ENCODE assay signal across 2 cellular contexts in the genomic region with DNA sequence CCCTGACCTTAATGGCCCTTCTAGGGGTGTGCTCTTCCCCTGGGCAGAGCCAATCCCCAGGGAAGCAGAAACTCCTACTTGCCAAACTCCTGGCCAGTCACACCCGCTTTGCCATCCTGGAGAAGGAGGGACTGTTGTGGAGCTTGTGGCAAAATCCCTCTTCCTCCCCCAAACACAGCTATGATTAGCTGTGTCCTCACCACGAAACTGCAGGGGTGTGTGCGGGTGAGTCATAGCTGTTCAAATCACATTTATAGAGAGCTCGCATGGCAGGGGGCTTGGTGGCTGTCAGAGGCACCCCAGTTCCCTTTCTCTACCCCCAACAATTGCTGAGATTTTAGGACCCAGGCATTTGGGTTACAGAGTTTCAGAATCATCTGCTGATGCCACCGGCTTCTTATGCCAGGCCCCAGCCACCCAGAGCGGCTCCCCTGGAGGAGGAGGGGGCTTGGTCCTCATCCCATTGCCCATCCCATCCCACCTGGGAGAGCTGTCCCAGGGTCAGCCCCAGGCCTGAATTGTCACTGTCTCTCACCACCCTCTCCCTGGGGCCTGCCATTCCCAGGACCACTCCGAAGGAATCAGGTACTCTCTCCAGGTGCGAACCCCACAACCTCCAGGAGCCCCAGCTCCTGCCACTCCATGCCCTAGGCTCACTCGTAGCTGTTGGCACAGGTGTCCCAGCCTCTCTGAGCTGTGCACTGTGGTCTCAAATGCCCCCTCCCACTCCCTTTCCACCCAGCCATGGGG.
A peak's percentile ranks its signal among the peaks of the same experiment; 100 is the strongest.
TF ChIP-seq lines count a peak whose summit lies in the region.

No MANE protein-coding gene starts in this region.

TF ChIP-seq in IMR-90, 13 proteins besides CTCF, POLR2A, EP300 and RAD21:
- no peak for TF ChIP-seq RFX5 (IDR thresholded peaks at IDR 0.05; ENCODE audit: low read depth, low read length)
- TF ChIP-seq CEBPB (IDR thresholded peaks at IDR 0.05; ENCODE audit: low read depth, low read length): 0 out of 2 replicates have a peak, but pooled peaks have one; percentile 7
- TF ChIP-seq MAFK (IDR thresholded peaks at IDR 0.05; ENCODE audit: low read depth, low read length): no peak
- TF ChIP-seq CHD1 (IDR thresholded peaks at IDR 0.05; ENCODE audit: low read depth, low read length): no peak
- TF ChIP-seq, protein P1, sequence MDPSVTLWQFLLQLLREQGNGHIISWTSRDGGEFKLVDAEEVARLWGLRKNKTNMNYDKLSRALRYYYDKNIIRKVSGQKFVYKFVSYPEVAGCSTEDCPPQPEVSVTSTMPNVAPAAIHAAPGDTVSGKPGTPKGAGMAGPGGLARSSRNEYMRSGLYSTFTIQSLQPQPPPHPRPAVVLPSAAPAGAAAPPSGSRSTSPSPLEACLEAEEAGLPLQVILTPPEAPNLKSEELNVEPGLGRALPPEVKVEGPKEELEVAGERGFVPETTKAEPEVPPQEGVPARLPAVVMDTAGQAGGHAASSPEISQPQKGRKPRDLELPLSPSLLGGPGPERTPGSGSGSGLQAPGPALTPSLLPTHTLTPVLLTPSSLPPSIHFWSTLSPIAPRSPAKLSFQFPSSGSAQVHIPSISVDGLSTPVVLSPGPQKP (IDR thresholded peaks at IDR 0.05; ENCODE audit: borderline replicate concordance, low read depth, low read length): no peak
- TF ChIP-seq FOS (IDR thresholded peaks at IDR 0.05; ENCODE audit: low read depth, low read length): peak; percentile 61
- TF ChIP-seq SMC3 (IDR thresholded peaks at IDR 0.05; ENCODE audit: low read depth, low read length): no peak
- TF ChIP-seq BHLHE40 (IDR thresholded peaks at IDR 0.05; ENCODE audit: low read depth, low read length): no peak; the same call in 1 of the 2 replicates
- TF ChIP-seq, protein P2, sequence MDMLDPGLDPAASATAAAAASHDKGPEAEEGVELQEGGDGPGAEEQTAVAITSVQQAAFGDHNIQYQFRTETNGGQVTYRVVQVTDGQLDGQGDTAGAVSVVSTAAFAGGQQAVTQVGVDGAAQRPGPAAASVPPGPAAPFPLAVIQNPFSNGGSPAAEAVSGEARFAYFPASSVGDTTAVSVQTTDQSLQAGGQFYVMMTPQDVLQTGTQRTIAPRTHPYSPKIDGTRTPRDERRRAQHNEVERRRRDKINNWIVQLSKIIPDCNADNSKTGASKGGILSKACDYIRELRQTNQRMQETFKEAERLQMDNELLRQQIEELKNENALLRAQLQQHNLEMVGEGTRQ (IDR thresholded peaks at IDR 0.05; ENCODE audit: low read depth, low read length): no peak
- TF ChIP-seq NFE2L2 (IDR thresholded peaks at IDR 0.05; ENCODE audit: low read depth, low read length): no peak
- no peak for TF ChIP-seq MAZ (IDR thresholded peaks at IDR 0.05; ENCODE audit: borderline replicate concordance, low read depth, low read length)
- TF ChIP-seq MXI1 (IDR thresholded peaks at IDR 0.05; ENCODE audit: borderline replicate concordance, low read depth, low read length): no peak
- TF ChIP-seq RCOR1 (IDR thresholded peaks at IDR 0.05; ENCODE audit: insufficient replicate concordance, low read length): no peak

TF ChIP-seq in GM12878, 131 proteins besides CTCF, POLR2A, EP300 and RAD21:
- TF ChIP-seq ETV6 (conservative IDR thresholded peaks at IDR 0.05 in 1 of 2, IDR thresholded peaks at IDR 0.05 in 1 of 2; ENCODE audit: borderline replicate concordance in 1 of 2, low read depth in 1 of 2) (no peak), EED (IDR thresholded peaks at IDR 0.05; ENCODE audit: low read depth) (peak; percentile 57), EZH2 (IDR thresholded peaks at IDR 0.05; ENCODE audit: borderline replicate concordance, control insufficient read depth, low read depth, low read length) (no peak), CHD1 (IDR thresholded peaks at IDR 0.05; ENCODE audit: low read depth, low read length) (no peak), RCOR1 (conservative IDR thresholded peaks at IDR 0.05; ENCODE audit: low read depth, low read length) (no peak), ZNF274 (IDR thresholded peaks at IDR 0.05; ENCODE audit: insufficient read depth, insufficient read length) (no peak), RUNX3 (IDR thresholded peaks at IDR 0.05; ENCODE audit: low read length) (peak; percentile 33; the same call in 1 of the 2 replicates), FOXM1 (IDR thresholded peaks at IDR 0.05; ENCODE audit: low read depth, low read length) (no peak), SUZ12 (IDR thresholded peaks at IDR 0.05; ENCODE audit: unreplicated experiment) (no peak), RAD51 (IDR thresholded peaks at IDR 0.05) (no peak), ZNF384 (IDR thresholded peaks at IDR 0.05; ENCODE audit: borderline replicate concordance, low read depth, low read length) (no peak), BCL11A (IDR thresholded peaks at IDR 0.05; ENCODE audit: low read depth, low read length) (no peak)
- TF ChIP-seq, protein P3, sequence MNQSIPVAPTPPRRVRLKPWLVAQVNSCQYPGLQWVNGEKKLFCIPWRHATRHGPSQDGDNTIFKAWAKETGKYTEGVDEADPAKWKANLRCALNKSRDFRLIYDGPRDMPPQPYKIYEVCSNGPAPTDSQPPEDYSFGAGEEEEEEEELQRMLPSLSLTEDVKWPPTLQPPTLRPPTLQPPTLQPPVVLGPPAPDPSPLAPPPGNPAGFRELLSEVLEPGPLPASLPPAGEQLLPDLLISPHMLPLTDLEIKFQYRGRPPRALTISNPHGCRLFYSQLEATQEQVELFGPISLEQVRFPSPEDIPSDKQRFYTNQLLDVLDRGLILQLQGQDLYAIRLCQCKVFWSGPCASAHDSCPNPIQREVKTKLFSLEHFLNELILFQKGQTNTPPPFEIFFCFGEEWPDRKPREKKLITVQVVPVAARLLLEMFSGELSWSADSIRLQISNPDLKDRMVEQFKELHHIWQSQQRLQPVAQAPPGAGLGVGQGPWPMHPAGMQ (IDR thresholded peaks at IDR 0.05; ENCODE audit: borderline replicate concordance): no peak
- TF ChIP-seq, protein P4, sequence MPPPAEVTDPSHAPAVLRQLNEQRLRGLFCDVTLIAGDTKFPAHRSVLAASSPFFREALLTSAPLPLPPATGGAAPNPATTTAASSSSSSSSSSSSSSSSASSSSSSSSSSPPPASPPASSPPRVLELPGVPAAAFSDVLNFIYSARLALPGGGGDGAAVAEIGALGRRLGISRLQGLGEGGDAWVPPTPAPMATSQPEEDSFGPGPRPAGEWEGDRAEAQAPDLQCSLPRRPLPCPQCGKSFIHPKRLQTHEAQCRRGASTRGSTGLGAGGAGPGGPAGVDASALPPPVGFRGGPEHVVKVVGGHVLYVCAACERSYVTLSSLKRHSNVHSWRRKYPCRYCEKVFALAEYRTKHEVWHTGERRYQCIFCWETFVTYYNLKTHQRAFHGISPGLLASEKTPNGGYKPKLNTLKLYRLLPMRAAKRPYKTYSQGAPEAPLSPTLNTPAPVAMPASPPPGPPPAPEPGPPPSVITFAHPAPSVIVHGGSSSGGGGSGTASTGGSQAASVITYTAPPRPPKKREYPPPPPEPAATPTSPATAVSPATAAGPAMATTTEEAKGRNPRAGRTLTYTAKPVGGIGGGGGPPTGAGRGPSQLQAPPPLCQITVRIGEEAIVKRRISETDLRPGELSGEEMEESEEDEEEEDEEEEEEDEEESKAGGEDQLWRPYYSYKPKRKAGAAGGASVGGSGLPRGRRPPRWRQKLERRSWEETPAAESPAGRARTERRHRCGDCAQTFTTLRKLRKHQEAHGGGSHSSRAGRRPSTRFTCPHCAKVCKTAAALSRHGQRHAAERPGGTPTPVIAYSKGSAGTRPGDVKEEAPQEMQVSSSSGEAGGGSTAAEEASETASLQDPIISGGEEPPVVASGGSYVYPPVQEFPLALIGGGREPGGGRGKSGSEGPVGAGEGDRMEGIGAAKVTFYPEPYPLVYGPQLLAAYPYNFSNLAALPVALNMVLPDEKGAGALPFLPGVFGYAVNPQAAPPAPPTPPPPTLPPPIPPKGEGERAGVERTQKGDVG (CRISPR knock-in tag; IDR thresholded peaks at IDR 0.05): no peak
- TF ChIP-seq, protein P5, sequence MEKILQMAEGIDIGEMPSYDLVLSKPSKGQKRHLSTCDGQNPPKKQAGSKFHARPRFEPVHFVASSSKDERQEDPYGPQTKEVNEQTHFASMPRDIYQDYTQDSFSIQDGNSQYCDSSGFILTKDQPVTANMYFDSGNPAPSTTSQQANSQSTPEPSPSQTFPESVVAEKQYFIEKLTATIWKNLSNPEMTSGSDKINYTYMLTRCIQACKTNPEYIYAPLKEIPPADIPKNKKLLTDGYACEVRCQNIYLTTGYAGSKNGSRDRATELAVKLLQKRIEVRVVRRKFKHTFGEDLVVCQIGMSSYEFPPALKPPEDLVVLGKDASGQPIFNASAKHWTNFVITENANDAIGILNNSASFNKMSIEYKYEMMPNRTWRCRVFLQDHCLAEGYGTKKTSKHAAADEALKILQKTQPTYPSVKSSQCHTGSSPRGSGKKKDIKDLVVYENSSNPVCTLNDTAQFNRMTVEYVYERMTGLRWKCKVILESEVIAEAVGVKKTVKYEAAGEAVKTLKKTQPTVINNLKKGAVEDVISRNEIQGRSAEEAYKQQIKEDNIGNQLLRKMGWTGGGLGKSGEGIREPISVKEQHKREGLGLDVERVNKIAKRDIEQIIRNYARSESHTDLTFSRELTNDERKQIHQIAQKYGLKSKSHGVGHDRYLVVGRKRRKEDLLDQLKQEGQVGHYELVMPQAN (conservative IDR thresholded peaks at IDR 0.05): no peak
- TF ChIP-seq, protein P6, sequence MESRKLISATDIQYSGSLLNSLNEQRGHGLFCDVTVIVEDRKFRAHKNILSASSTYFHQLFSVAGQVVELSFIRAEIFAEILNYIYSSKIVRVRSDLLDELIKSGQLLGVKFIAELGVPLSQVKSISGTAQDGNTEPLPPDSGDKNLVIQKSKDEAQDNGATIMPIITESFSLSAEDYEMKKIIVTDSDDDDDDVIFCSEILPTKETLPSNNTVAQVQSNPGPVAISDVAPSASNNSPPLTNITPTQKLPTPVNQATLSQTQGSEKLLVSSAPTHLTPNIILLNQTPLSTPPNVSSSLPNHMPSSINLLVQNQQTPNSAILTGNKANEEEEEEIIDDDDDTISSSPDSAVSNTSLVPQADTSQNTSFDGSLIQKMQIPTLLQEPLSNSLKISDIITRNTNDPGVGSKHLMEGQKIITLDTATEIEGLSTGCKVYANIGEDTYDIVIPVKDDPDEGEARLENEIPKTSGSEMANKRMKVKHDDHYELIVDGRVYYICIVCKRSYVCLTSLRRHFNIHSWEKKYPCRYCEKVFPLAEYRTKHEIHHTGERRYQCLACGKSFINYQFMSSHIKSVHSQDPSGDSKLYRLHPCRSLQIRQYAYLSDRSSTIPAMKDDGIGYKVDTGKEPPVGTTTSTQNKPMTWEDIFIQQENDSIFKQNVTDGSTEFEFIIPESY (IDR thresholded peaks at IDR 0.05): no peak
